Comparison of ENCODE assay signal across 8 cellular contexts in genomic region chr5:127517480-127518318, GRCh38. TPM values are rescaled to one million over a fixed set of nuclear protein-coding genes. Genes with fewer than 3 reads are reported as not detected.
A peak's percentile ranks its signal among the peaks of the same experiment; 100 is the strongest.
DNase-seq lines count a peak whose midpoint lies in the region; ATAC-seq and TF ChIP-seq lines count a peak whose summit lies in the region.

TSS of gene PRRC1 (plus strand) at chr5:127517640. CDS start at chr5:127523480, 5,840 bp downstream.

- H3K4me3 ChIP-seq in ascending aorta: peak within 1 kb of the TSS; percentile 88 to 94

- H3K4me1 ChIP-seq in ascending aorta: peaks cover 2 to 10% of the 10 kb centered on the region in 2 donors

- DNase-seq in NCI-H1436 treated with DMSO at 0.1 percent for 48 hours (lab: John Stamatoyannopoulos, UW) (peak; percentile 31), ascending aorta (ENCODE audit: low spot score in 2 of 2) (peak; percentile 10 to 86), hepatic stellate cell (ENCODE audit: low spot score) (peak; percentile 80), retina (peak; percentile 92), OCI-M2 (lab: John Stamatoyannopoulos, UW; ENCODE audit: unreplicated experiment) (no peak)

- intact Hi-C loops in T-helper 2 cell treated with Interferon-gamma antibody and Interleukin-4, amounts not matched to agents 100 ng/mL and 5 ng/mL, for 36 hours (cut with micrococcal nuclease): loop anchor here (1.0 to 5.0 kb wide), 7 partner anchors 445 to 1575 kb away; partner anchors contain the start of genes C5orf63, GRAMD2B, ISOC1 and MARCHF3
- intact Hi-C loops in ascending aorta (cut with DNase I): loop anchor here (5.0 kb wide), 2 partner anchors 565 to 740 kb away; partner anchors contain the start of genes LMNB1 and SLC12A2

- no peaks in the 10 kb centered on the region for H3K36me3 ChIP-seq in ascending aorta

- H3K27me3 ChIP-seq in ascending aorta: no peaks in the 10 kb centered on the region

- H3K27ac ChIP-seq in ascending aorta: peak within 1 kb of the TSS; percentile 67 to 68

- peak; percentile 94 for ATAC-seq in GM18498 (IDR thresholded peaks at IDR 0.05; ENCODE audit: unreplicated experiment)
- peak; percentile 92 for ATAC-seq in HG02798 (IDR thresholded peaks at IDR 0.05; ENCODE audit: poor library complexity, unreplicated experiment)

- no peak for TF ChIP-seq CTCF in ascending aorta (IDR thresholded peaks at IDR 0.05)

- H3K9me3 ChIP-seq in ascending aorta: no peaks in the 10 kb centered on the region

RNA-seq across cellular contexts. Expression of gene PRRC1, which starts in this region (rescaled TPM):
- 51.9 and 56.1 TPM in 2 replicates for total RNA-seq in T-helper 2 cell treated with Interferon-gamma antibody and Interleukin-4, amounts not matched to agents 100 ng/mL and 5 ng/mL, for 36 hours
- total RNA-seq in ascending aorta: 39.5 TPM
